8 cellular contexts compared by ENCODE assay signal in genomic region chr2:177169810-177170514, GRCh38. TPM values are rescaled to one million over a fixed set of nuclear protein-coding genes. Genes with fewer than 3 reads are reported as not detected.
A peak's percentile ranks its signal among the peaks of the same experiment; 100 is the strongest.
DNase-seq lines count a peak whose midpoint lies in the region; ATAC-seq and TF ChIP-seq lines count a peak whose summit lies in the region.

No MANE protein-coding gene starts in this region.

- POLR2A ChIA-PET in activated B cell treated with CpG ODN at 0.5 μM for 24 hours (lab: Charles Lee), result interaction anchor here (1.6 to 2.9 kb wide), 1 partner anchor 42 kb away, joined by 7 to 14 read pairs; the partner anchor contains the start of gene HNRNPA3
- POLR2A ChIA-PET in naive thymus-derived CD4-positive, alpha-beta T cell (lab: Charles Lee), result interaction anchor here (0.8 to 2.1 kb wide), 3 partner anchors 93 to 122 kb away, joined by 3 to 5 read pairs (median 4); partner anchors contain the start of gene NFE2L2

- H3K4me1 ChIP-seq in prostate gland (replicated peaks), result no peaks in the 10 kb centered on the region
- peaks cover 11 to 15% of the 10 kb centered on the region in 2 donors for H3K4me1 ChIP-seq in naive thymus-derived CD4-positive, alpha-beta T cell (ENCODE audit: control insufficient read depth in 2 of 2, insufficient read depth in 2 of 2, low read length in 2 of 2)

- no peaks in the 10 kb centered on the region for H3K27me3 ChIP-seq in prostate gland (replicated peaks; ENCODE audit: insufficient read depth)
- no peaks in the 10 kb centered on the region for H3K27me3 ChIP-seq in MG63
- H3K27me3 ChIP-seq in naive thymus-derived CD4-positive, alpha-beta T cell (ENCODE audit: control insufficient read depth in 2 of 2, insufficient read depth in 2 of 2, low read length in 2 of 2), result no peaks in the 10 kb centered on the region

- H3K4me1 Mint-ChIP-seq in activated B cell treated with CpG ODN at 0.5 μM for 24 hours, result peaks cover 13% of the 10 kb centered on the region
- peaks cover 0 to 43% (median 12%) of the 10 kb centered on the region in 7 donors for H3K4me1 Mint-ChIP-seq in naive thymus-derived CD4-positive, alpha-beta T cell

- H3K36me3 ChIP-seq in prostate gland (no peaks in the 10 kb centered on the region), MG63 (no peaks in the 10 kb centered on the region)
- H3K36me3 ChIP-seq in naive thymus-derived CD4-positive, alpha-beta T cell (ENCODE audit: control insufficient read depth in 2 of 3, insufficient read depth in 3 of 3, low read length in 3 of 3), result no peaks in the 10 kb centered on the region

- peak; percentile 28 for DNase-seq in ELF-1 (ENCODE audit: low read depth, low spot score)
- peak; percentile 89 for DNase-seq in HPDE6-E6E7 (ENCODE audit: extremely low spot score)
- no peak for DNase-seq in activated B cell treated with CpG ODN at 0.5 μM for 24 hours
- DNase-seq in prostate gland (ENCODE audit: low spot score), result peak; percentile 88
- no peak for DNase-seq in MG63
- DNase-seq in naive thymus-derived CD4-positive, alpha-beta T cell, result no peak
- DNase-seq in activated T-cell treated with anti-CD3 and anti-CD28 coated beads for 4 hours, result no peak

- TF ChIP-seq CTCF in activated B cell treated with CpG ODN at 0.5 μM for 24 hours (IDR thresholded peaks at IDR 0.05) (no peak), prostate gland (IDR thresholded peaks at IDR 0.05) (no peak)

- ATAC-seq in GM21390 (IDR thresholded peaks at IDR 0.05; ENCODE audit: unreplicated experiment) (peak; percentile 63), activated B cell treated with CpG ODN at 0.5 μM for 24 hours (ENCODE audit: low read depth) (no peak)
- no peak for ATAC-seq in naive thymus-derived CD4-positive, alpha-beta T cell

- H3K27ac Mint-ChIP-seq in activated B cell treated with CpG ODN at 0.5 μM for 24 hours, result peak overlapping the region; percentile 46
- H3K27ac Mint-ChIP-seq in naive thymus-derived CD4-positive, alpha-beta T cell, result peak overlapping the region in 2 of 9 donors; percentile 3 to 35

- peak overlapping the region; percentile 13 to 63 for H3K27ac ChIP-seq in prostate gland
- no peak overlapping the region for H3K27ac ChIP-seq in naive thymus-derived CD4-positive, alpha-beta T cell (ENCODE audit: low read depth, low read length)

- no peaks in the 10 kb centered on the region for H3K27me3 Mint-ChIP-seq in activated B cell treated with CpG ODN at 0.5 μM for 24 hours
- peaks cover 0 to 10% (median 0%) of the 10 kb centered on the region in 5 donors for H3K27me3 Mint-ChIP-seq in naive thymus-derived CD4-positive, alpha-beta T cell

- 54% methylated on average over 7 of the region's 7 CpGs for WGBS in prostate gland

- no peak overlapping the region for H3K4me3 ChIP-seq in prostate gland
- no peak overlapping the region for H3K4me3 ChIP-seq in MG63
- H3K4me3 ChIP-seq in naive thymus-derived CD4-positive, alpha-beta T cell (ENCODE audit: low read length), result no peak overlapping the region

- H3K9me3 Mint-ChIP-seq in activated B cell treated with CpG ODN at 0.5 μM for 24 hours, result no peaks in the 10 kb centered on the region
- peaks cover 0 to 1% (median 0%) of the 10 kb centered on the region in 11 donors for H3K9me3 Mint-ChIP-seq in naive thymus-derived CD4-positive, alpha-beta T cell

- intact Hi-C loops in activated B cell treated with CpG ODN at 0.5 μM for 24 hours (cut with micrococcal nuclease) (loop anchor here (10.0 kb wide), 1 partner anchor 1165 kb away; the partner anchor contains the start of gene LNPK), prostate gland (cut with DNase I) (loop anchor here (5.0 to 10.0 kb wide), 5 partner anchors 125 to 585 kb away; no protein-coding TSS in a partner anchor)
- intact Hi-C loops in naive thymus-derived CD4-positive, alpha-beta T cell (cut with micrococcal nuclease), result no loop called here

- no peak overlapping the region for H3K4me3 Mint-ChIP-seq in activated B cell treated with CpG ODN at 0.5 μM for 24 hours
- H3K4me3 Mint-ChIP-seq in naive thymus-derived CD4-positive, alpha-beta T cell, result no peak overlapping the region

- no peaks in the 10 kb centered on the region for H3K9me3 ChIP-seq in prostate gland
- no peaks in the 10 kb centered on the region for H3K9me3 ChIP-seq in MG63
- H3K9me3 ChIP-seq in naive thymus-derived CD4-positive, alpha-beta T cell (ENCODE audit: control insufficient read depth in 2 of 3, low read length in 3 of 3), result no peaks in the 10 kb centered on the region

- CTCF ChIA-PET in activated B cell treated with CpG ODN at 0.5 μM for 24 hours (lab: Charles Lee), result interaction anchor here (1.3 kb wide), 1 partner anchor 94 kb away, joined by 4 read pairs; no protein-coding TSS in a partner anchor
- CTCF ChIA-PET in naive thymus-derived CD4-positive, alpha-beta T cell (lab: Charles Lee), result interaction anchor here (0.6 to 2.0 kb wide), 4 partner anchors 94 to 176 kb away, joined by 3 to 7 read pairs (median 5); no protein-coding TSS in a partner anchor

- TF ChIP-seq POLR2A in prostate gland (IDR thresholded peaks at IDR 0.05), result peak; percentile 16

- no peaks in the 10 kb centered on the region for H3K36me3 Mint-ChIP-seq in activated B cell treated with CpG ODN at 0.5 μM for 24 hours (ENCODE audit: low read depth)
- no peaks in the 10 kb centered on the region for H3K36me3 Mint-ChIP-seq in naive thymus-derived CD4-positive, alpha-beta T cell

RNA-seq across cellular contexts. Expression of gene HNRNPA3, which starts 42.6 kb away (rescaled TPM):
- total RNA-seq in activated B cell treated with CpG ODN at 0.5 μM for 24 hours (254 and 275 TPM in 2 replicates), prostate gland (10 to 100 TPM; 56.5 to 57.0 TPM)
- total RNA-seq in MG63 (2014; rRNA removed; shearing (Covaris generic); ENCODE audit: low replicate concordance), result 21.1 and 36.5 TPM in 2 replicates
- total RNA-seq in naive thymus-derived CD4-positive, alpha-beta T cell, result 100 to 1,000 TPM; 151 to 311 (median 184) TPM
- 10 to 100 TPM; 53.3 to 69.0 TPM for polyA plus RNA-seq in naive thymus-derived CD4-positive, alpha-beta T cell

Comparison
In these comparisons a context has a peak if more than half of its experiments do, and no peak if none do; other contexts are left out.
1. DNase-seq: peak in ELF-1 (single experiment), HPDE6-E6E7 (single experiment) and prostate gland (single experiment); none in activated B cell treated with CpG ODN at 0.5 μM for 24 hours (single experiment), MG63 (single experiment), naive thymus-derived CD4-positive, alpha-beta T cell (0 of 9) and activated T-cell treated with anti-CD3 and anti-CD28 coated beads for 4 hours (single experiment).
2. intact Hi-C loops: an anchor here in activated B cell treated with CpG ODN at 0.5 μM for 24 hours (10.0 kb wide) and prostate gland (5.0 to 10.0 kb wide); none called in naive thymus-derived CD4-positive, alpha-beta T cell.